In genomic region chr10:71998119-71998839, GRCh38 we compare ENCODE assay signal across 11 cellular contexts. TPM values are rescaled to one million over a fixed set of nuclear protein-coding genes. Genes with fewer than 3 reads are reported as not detected.
A peak's percentile ranks its signal among the peaks of the same experiment; 100 is the strongest.
DNase-seq lines count a peak whose midpoint lies in the region; ATAC-seq and TF ChIP-seq lines count a peak whose summit lies in the region.
"Had no signal": no experiment of that assay in that cellular context is flagged by ENCODE, and none has a peak within 500 bp of the region (broad histone marks: within the 10 kb centered on the region; RNA-seq: fewer than 3 reads in every experiment).

No MANE protein-coding gene starts in this region.

- H3K9ac ChIP-seq in parathyroid adenoma, result no peak overlapping the region

- no peaks in the 10 kb centered on the region for H3K9me3 ChIP-seq in A673 (ENCODE audit: low read depth, low read length, poor library complexity, severe bottlenecking)
- H3K9me3 ChIP-seq in adrenal gland (replicated peaks in 1 of 3), result no peaks in the 10 kb centered on the region
- no peaks in the 10 kb centered on the region for H3K9me3 ChIP-seq in left ventricle myocardium inferior (replicated peaks)
- no peaks in the 10 kb centered on the region for H3K9me3 ChIP-seq in parathyroid adenoma (ENCODE audit: control insufficient read depth, low read length)

- 34 to 53% (median 42%) methylated on average over 6 to 14 of the region's 14 CpGs for WGBS in adrenal gland, 4 donors

- intact Hi-C loops in A673 (cut with micrococcal nuclease; ENCODE audit: unreplicated experiment) (no loop called here), adrenal gland (cut with DNase I) (no loop called here), left ventricle myocardium inferior (cut with micrococcal nuclease) (no loop called here)

- no peak overlapping the region for H3K4me3 ChIP-seq in A673 (ENCODE audit: low read depth, low read length, poor library complexity, severe bottlenecking)
- no peak overlapping the region for H3K4me3 ChIP-seq in adrenal gland
- H3K4me3 ChIP-seq in left ventricle myocardium inferior, result no peak overlapping the region
- H3K4me3 ChIP-seq in parathyroid adenoma (ENCODE audit: low read depth, low read length), result no peak overlapping the region

- CTCF ChIA-PET in A673 (lab: Charles Lee), result no interaction called here

- peak in 1 of 2 donors; percentile 11 for TF ChIP-seq POLR2A in adrenal gland (IDR thresholded peaks at IDR 0.05)

- H2AFZ ChIP-seq in parathyroid adenoma, result no peak overlapping the region

- H3K4me2 ChIP-seq in parathyroid adenoma (ENCODE audit: low read length), result no peak overlapping the region

- DNase-seq in A673 (ENCODE audit: low spot score) (no peak), adrenal gland (peak; percentile 81 to 95 (median 93)), left ventricle myocardium inferior (peak; percentile 76), germinal center (ENCODE audit: low spot score) (no peak)
- DNase-seq: activated T-cell treated with anti-CD3 and anti-CD28 coated beads, Interleukin-2, amount 50 U/mL, for 72 hours; Karpas-422; T-helper 9 cell had no signal

- H3K27me3 ChIP-seq in A673 (replicated peaks; ENCODE audit: insufficient read depth, low read depth, low read length, poor library complexity) (no peaks in the 10 kb centered on the region), adrenal gland (no peaks in the 10 kb centered on the region), left ventricle myocardium inferior (ENCODE audit: low read depth) (no peaks in the 10 kb centered on the region), parathyroid adenoma (ENCODE audit: control insufficient read depth, insufficient read depth, low read length) (no peaks in the 10 kb centered on the region)

- POLR2A ChIA-PET in A673 (lab: Charles Lee; ENCODE audit: low non-redundant PET), result no interaction called here

- peaks cover 19% of the 10 kb centered on the region for H3K4me1 ChIP-seq in A673 (ENCODE audit: insufficient read depth, low read length, poor library complexity, severe bottlenecking)
- peaks cover 55 to 65% of the 10 kb centered on the region in 2 donors for H3K4me1 ChIP-seq in adrenal gland (replicated peaks in 1 of 2)
- peaks cover 78% of the 10 kb centered on the region for H3K4me1 ChIP-seq in left ventricle myocardium inferior
- H3K4me1 ChIP-seq in parathyroid adenoma, result no peaks in the 10 kb centered on the region

- no TSS peak for BruUV-seq in A673 (replicated peaks; lab: Mats Ljungman, UMichigan)

- ATAC-seq in GM19035 (IDR thresholded peaks at IDR 0.05; ENCODE audit: unreplicated experiment) (no peak), GM21360 (IDR thresholded peaks at IDR 0.05; ENCODE audit: unreplicated experiment) (no peak), HG02610 (IDR thresholded peaks at IDR 0.05; ENCODE audit: unreplicated experiment) (no peak)
- ATAC-seq: activated T-cell treated with anti-CD3 and anti-CD28 coated beads, Interleukin-2, amount 50 U/mL, for 72 hours had no signal

- H3K79me2 ChIP-seq in parathyroid adenoma, result no peaks in the 10 kb centered on the region

- no peak for TF ChIP-seq CTCF in A673 (conservative IDR thresholded peaks at IDR 0.05; ENCODE audit: low read depth, low read length)
- no peak for TF ChIP-seq CTCF in adrenal gland (IDR thresholded peaks at IDR 0.05)
- no peak for TF ChIP-seq CTCF in left ventricle myocardium inferior (IDR thresholded peaks at IDR 0.05; ENCODE audit: borderline replicate concordance)
- no peak for TF ChIP-seq CTCF in parathyroid adenoma (IDR thresholded peaks at IDR 0.05)

- peak overlapping the region; percentile 39 for H3K27ac ChIP-seq in A673 (ENCODE audit: low read depth, low read length, poor library complexity, severe bottlenecking)
- H3K27ac ChIP-seq in adrenal gland, result peak overlapping the region; percentile 51 to 90 (median 80)
- H3K27ac ChIP-seq in left ventricle myocardium inferior (replicated peaks), result peak overlapping the region; percentile 89
- peak overlapping the region; percentile 34 for H3K27ac ChIP-seq in parathyroid adenoma

- no peaks in the 10 kb centered on the region for H3K36me3 ChIP-seq in A673 (ENCODE audit: insufficient read depth, low read length, poor library complexity, severe bottlenecking)
- H3K36me3 ChIP-seq in adrenal gland (replicated peaks in 1 of 2), result no peaks in the 10 kb centered on the region
- no peaks in the 10 kb centered on the region for H3K36me3 ChIP-seq in left ventricle myocardium inferior
- H3K36me3 ChIP-seq in parathyroid adenoma (ENCODE audit: control insufficient read depth, insufficient read depth, low read length), result no peaks in the 10 kb centered on the region

RNA-seq across cellular contexts. Expression of gene CHST3, which starts 34.1 kb away (rescaled TPM):
- total RNA-seq in A673 (2021) (8.7 and 10.0 TPM in 2 replicates), adrenal gland (10 to 100 TPM; 32.2 to 49.7 (median 35.9) TPM), left ventricle myocardium inferior (18.0 TPM)
- polyA plus RNA-seq in adrenal gland, result 10 to 100 TPM in 1 of 3 donors, 1 to 10 TPM in 2; 3.9 to 30.2 (median 5.4) TPM

Comparison
In these comparisons a context has a peak if more than half of its experiments do, and no peak if none do; other contexts are left out.
1. DNase-seq: peak in adrenal gland (7 of 7) and left ventricle myocardium inferior (single experiment); none in A673 (single experiment) and germinal center (single experiment).
2. H3K27ac ChIP-seq: peak in every context shown above with its lines; median percentile 89 in left ventricle myocardium inferior; 80 in adrenal gland; 39 in A673; 34 in parathyroid adenoma.